ENCODE assay signal across 25 cellular contexts in genomic region chr7:11206131-11206921, GRCh38.
DNase-seq lines count a peak whose midpoint lies in the region; ATAC-seq and TF ChIP-seq lines count a peak whose summit lies in the region.
"Had no signal": no experiment of that assay in that cellular context is flagged by ENCODE, and none has a peak within 500 bp of the region (broad histone marks: within the 10 kb centered on the region; RNA-seq: fewer than 3 reads in every experiment).

No MANE protein-coding gene starts in this region.

- 56 to 65% methylated on average over 4 of the region's 4 CpGs for WGBS in esophagus squamous epithelium, 2 donors

- no peak for TF ChIP-seq CTCF in fibroblast of villous mesenchyme (IDR thresholded peaks at IDR 0.05; ENCODE audit: insufficient read depth, low read depth, low read length)
- no peak for TF ChIP-seq CTCF in left lung (IDR thresholded peaks at IDR 0.05)
- TF ChIP-seq CTCF in esophagus squamous epithelium (IDR thresholded peaks at IDR 0.05), result no peak

- H3K4me1 ChIP-seq in left lung (no peaks in the 10 kb centered on the region), esophagus squamous epithelium (no peaks in the 10 kb centered on the region)
- H3K4me1 ChIP-seq: Caco-2, testis had no signal

- TF ChIP-seq POLR2A in esophagus squamous epithelium (IDR thresholded peaks at IDR 0.05), result no peak

- H3K36me3 ChIP-seq in left lung (no peaks in the 10 kb centered on the region), esophagus squamous epithelium (no peaks in the 10 kb centered on the region)

- intact Hi-C loops in left lung (cut with DNase I) (no loop called here), esophagus squamous epithelium (cut with DNase I) (no loop called here)

- no peak for ATAC-seq in left lung
- ATAC-seq: left colon; right cardiac atrium; stimulated activated naive CD8-positive, alpha-beta T cell treated with anti-CD3 and anti-CD28 coated beads, Interleukin-15, Interleukin-2, amounts not matched to agents 100 U/mL and 50 U/mL, for 24 hours had no signal

- H3K27me3 ChIP-seq in left lung (no peaks in the 10 kb centered on the region), esophagus squamous epithelium (no peaks in the 10 kb centered on the region)
- H3K27me3 ChIP-seq: testis had no signal

- H3K9me3 ChIP-seq in left lung (no peaks in the 10 kb centered on the region), esophagus squamous epithelium (no peaks in the 10 kb centered on the region)
- H3K9me3 ChIP-seq: Caco-2, testis had no signal

- H3K4me3 ChIP-seq in fibroblast of villous mesenchyme (ENCODE audit: low read depth, low read length) (no peak overlapping the region), left lung (no peak overlapping the region), esophagus squamous epithelium (no peak overlapping the region)
- H3K4me3 ChIP-seq: testis had no signal

- DNase-seq in DMS 273 treated with DMSO at 0.1 percent for 48 hours (lab: John Stamatoyannopoulos, UW), result peak; percentile 89
- DNase-seq in NCI-H146 treated with DMSO at 0.1 percent for 48 hours (lab: John Stamatoyannopoulos, UW; ENCODE audit: unreplicated experiment), result peak; percentile 48
- peak; percentile 17 for DNase-seq in fibroblast of villous mesenchyme (ENCODE audit: low read depth)
- DNase-seq in left lung, result no peak
- DNase-seq in esophagus squamous epithelium (lab: John Stamatoyannopoulos, UW), result no peak
- no peak for DNase-seq in GOT3 (lab: John Stamatoyannopoulos, UW)
- no peak for DNase-seq in T-helper 2 cell
- DNase-seq: activated CD4-positive, alpha-beta T cell treated with anti-CD3 and anti-CD28 coated beads, Interleukin-2, amount 10 ng/mL, durations not matched to agents 24 days and 14 days; activated effector memory CD4-positive, alpha-beta T cell treated with anti-CD3 and anti-CD28 coated beads, Interleukin-2, amount 50 U/mL, for 16 hours; anterior cingulate cortex; Caco-2; DND-41; GF-D8; HFFc6; left colon; mesenchymal stem cell; NCI-H187 treated with DMSO at 0.1 percent for 48 hours; OCI-M1; right cardiac atrium; stimulated activated CD4-positive, alpha-beta T cell treated with anti-CD3 and anti-CD28 coated beads, Interleukin-2, amount 100 ng/mL, for 24 hours; stimulated activated naive CD8-positive, alpha-beta T cell treated with anti-CD3 and anti-CD28 coated beads, Interleukin-15, Interleukin-2, amounts not matched to agents 100 U/mL and 50 U/mL, for 24 hours; SW 1271; T1000; testis had no signal

- H3K27ac ChIP-seq in left lung (no peak overlapping the region), esophagus squamous epithelium (no peak overlapping the region)

TF ChIP-seq in PFSK-1, 5 proteins besides CTCF, POLR2A, EP300 and RAD21:
- TF ChIP-seq REST (IDR thresholded peaks at IDR 0.05; ENCODE audit: insufficient read depth in 1 of 2, low read depth in 2 of 2, low read length in 2 of 2) (no peak), FOXP2 (optimal IDR thresholded peaks at IDR 0.05; ENCODE audit: borderline replicate concordance, extremely low read depth, extremely low read length, insufficient read depth) (peak; percentile 33)

Comparison
In these comparisons a context has a peak if more than half of its experiments do, and no peak if none do; other contexts are left out.
1. DNase-seq: peak in DMS 273 treated with DMSO at 0.1 percent for 48 hours (single experiment), NCI-H146 treated with DMSO at 0.1 percent for 48 hours (single experiment) and fibroblast of villous mesenchyme (single experiment); none in left lung (0 of 2), esophagus squamous epithelium (single experiment), GOT3 (single experiment) and T-helper 2 cell (0 of 5).